Comparison of ENCODE assay signal across 8 cellular contexts in the genomic region with DNA sequence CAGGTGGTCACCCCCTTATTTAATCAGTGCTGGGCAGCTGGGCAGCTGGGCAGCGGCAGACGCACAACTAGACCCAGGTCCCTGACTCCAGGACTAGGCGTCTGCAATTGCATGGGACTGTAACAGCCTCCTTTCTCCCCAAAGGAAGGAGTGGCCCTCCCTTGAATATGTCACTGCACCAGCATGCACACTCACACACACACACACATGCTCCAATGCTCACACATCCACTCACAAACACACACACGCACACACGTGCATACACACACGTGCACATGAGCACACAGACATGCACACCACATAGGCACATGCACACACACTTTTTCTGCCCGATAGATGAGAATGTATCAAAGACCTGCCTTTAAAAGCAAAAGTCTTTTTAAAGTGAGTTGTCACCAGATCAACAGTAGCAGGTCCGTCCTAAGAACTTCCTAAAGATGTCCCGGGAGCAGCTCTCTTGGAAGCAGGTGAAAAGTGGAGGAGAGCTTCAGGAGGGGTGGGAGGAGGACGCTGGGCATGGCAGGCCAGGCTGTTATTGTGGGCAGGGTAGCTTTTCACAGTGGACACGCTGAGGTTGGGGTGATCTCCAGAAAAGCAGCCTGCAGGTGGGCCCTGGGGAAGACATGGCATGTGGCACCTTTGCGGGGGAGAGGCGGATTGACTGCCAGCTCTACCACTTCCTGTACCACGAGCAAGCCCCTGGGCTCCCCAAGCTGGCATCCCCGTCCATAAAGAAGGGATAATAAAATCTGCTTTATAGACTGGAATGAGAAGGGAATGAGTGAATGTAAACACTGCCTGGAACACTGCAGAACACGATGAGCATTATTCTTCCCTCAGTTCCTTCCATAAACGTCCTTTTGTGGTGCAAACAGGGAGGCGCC. TPM values are rescaled to one million over a fixed set of nuclear protein-coding genes. Genes with fewer than 3 reads are reported as not detected.
DNase-seq lines count a peak whose midpoint lies in the region; ATAC-seq, FAIRE-seq and TF ChIP-seq lines count a peak whose summit lies in the region.

No MANE protein-coding gene starts in this region.

- 60 to 71% (median 64%) methylated on average over 18 of the region's 18 CpGs for WGBS in ovary, 3 donors

- no peak overlapping the region for H2AFZ ChIP-seq in OCI-LY3 (ENCODE audit: low read depth, low read length)

- no peaks in the 10 kb centered on the region for H3K79me2 ChIP-seq in OCI-LY3 (ENCODE audit: low read length)

- no peaks in the 10 kb centered on the region for H4K20me1 ChIP-seq in OCI-LY3 (ENCODE audit: insufficient read depth, low read length)

- POLR2A ChIA-PET in CD8-positive, alpha-beta T cell (lab: Charles Lee): interaction anchor here (1.2 to 3.1 kb wide), 3 partner anchors 29 to 92 kb away, joined by 4 to 17 read pairs (median 5); no protein-coding TSS in a partner anchor

- H3K27ac ChIP-seq in CD8-positive, alpha-beta T cell (ENCODE audit: low read depth, low read length): no peak overlapping the region
- H3K27ac ChIP-seq in OCI-LY3 (ENCODE audit: low read length) (no peak overlapping the region), ovary (no peak overlapping the region)

- no peak for TF ChIP-seq POLR2A in ovary (IDR thresholded peaks at IDR 0.05)

- H3K9ac ChIP-seq in OCI-LY3 (ENCODE audit: low read length): no peak overlapping the region

- H3K36me3 Mint-ChIP-seq in CD8-positive, alpha-beta T cell: no peaks in the 10 kb centered on the region
- H3K36me3 Mint-ChIP-seq in endothelial cell (ENCODE audit: low read depth, unreplicated experiment): peaks cover 14% of the 10 kb centered on the region

- no peaks in the 10 kb centered on the region for H3K27me3 ChIP-seq in CD8-positive, alpha-beta T cell (ENCODE audit: insufficient read depth, low read length)
- H3K27me3 ChIP-seq in OCI-LY3 (ENCODE audit: low read depth, low read length) (peaks cover 40% of the 10 kb centered on the region), ovary (no peaks in the 10 kb centered on the region)

- H3K9me3 ChIP-seq in CD8-positive, alpha-beta T cell (ENCODE audit: low read length): no peaks in the 10 kb centered on the region
- no peaks in the 10 kb centered on the region for H3K9me3 ChIP-seq in OCI-LY3 (ENCODE audit: insufficient read depth, low read length)
- H3K9me3 ChIP-seq in ovary: no peaks in the 10 kb centered on the region

- peaks cover 24% of the 10 kb centered on the region for H3K4me1 ChIP-seq in CD8-positive, alpha-beta T cell (ENCODE audit: insufficient read depth, low read length)
- H3K4me1 ChIP-seq in OCI-LY3 (ENCODE audit: low read length): peaks cover 25% of the 10 kb centered on the region
- H3K4me1 ChIP-seq in ovary (ENCODE audit: insufficient read depth): peaks cover 2% of the 10 kb centered on the region

- peak overlapping the region; percentile 68 for H3K4me3 ChIP-seq in CD8-positive, alpha-beta T cell (ENCODE audit: low read depth, low read length)
- H3K4me3 ChIP-seq in OCI-LY3 (ENCODE audit: low read length) (peak overlapping the region; percentile 64), ovary (peak overlapping the region; percentile 42)

- ATAC-seq in CD8-positive, alpha-beta T cell: peak; percentile 43
- ATAC-seq in GM19463 (IDR thresholded peaks at IDR 0.05; ENCODE audit: unreplicated experiment) (no peak), GM21576 (IDR thresholded peaks at IDR 0.05; ENCODE audit: unreplicated experiment) (no peak)

- H3K4me3 Mint-ChIP-seq in CD8-positive, alpha-beta T cell: peak overlapping the region; percentile 77
- H3K4me3 Mint-ChIP-seq in endothelial cell (ENCODE audit: unreplicated experiment): peak overlapping the region; percentile 89

- H3K9me3 Mint-ChIP-seq in CD8-positive, alpha-beta T cell: no peaks in the 10 kb centered on the region
- H3K9me3 Mint-ChIP-seq in endothelial cell (ENCODE audit: unreplicated experiment): no peaks in the 10 kb centered on the region

- DNase-seq in CD8-positive, alpha-beta T cell: peak in 1 of 7 experiments; percentile 43
- DNase-seq in endothelial cell (ENCODE audit: low spot score): no peak
- no peak for DNase-seq in ovary
- no peak for DNase-seq in NCI-H1436 treated with DMSO at 0.1 percent for 48 hours (lab: John Stamatoyannopoulos, UW)
- no peak for DNase-seq in D721Med (ENCODE audit: insufficient read length, low spot score)

- H3K27me3 Mint-ChIP-seq in CD8-positive, alpha-beta T cell (ENCODE audit: low read depth): no peaks in the 10 kb centered on the region
- H3K27me3 Mint-ChIP-seq in endothelial cell (ENCODE audit: unreplicated experiment): peaks cover 22% of the 10 kb centered on the region

- peak overlapping the region; percentile 50 for H3K4me2 ChIP-seq in OCI-LY3 (ENCODE audit: low read length)

- intact Hi-C loops in CD8-positive, alpha-beta T cell (cut with DNase I, micrococcal nuclease): loop anchor here (1.0 to 2.0 kb wide), 3 partner anchors 30 to 178 kb away; no protein-coding TSS in a partner anchor
- intact Hi-C loops in ovary (cut with DNase I): loop anchor here in 1 of 4 donors (10.0 kb wide), 1 partner anchor 160 kb away; no protein-coding TSS in a partner anchor

- H3K36me3 ChIP-seq in CD8-positive, alpha-beta T cell (ENCODE audit: insufficient read depth, low read length): no peaks in the 10 kb centered on the region
- H3K36me3 ChIP-seq in OCI-LY3 (replicated peaks; ENCODE audit: low read depth, low read length) (no peaks in the 10 kb centered on the region), ovary (no peaks in the 10 kb centered on the region)

- no peak for TF ChIP-seq EP300 in ovary (IDR thresholded peaks at IDR 0.05)

- H3K4me1 Mint-ChIP-seq in CD8-positive, alpha-beta T cell (ENCODE audit: low read depth): peaks cover 29% of the 10 kb centered on the region
- H3K4me1 Mint-ChIP-seq in endothelial cell (ENCODE audit: unreplicated experiment): peaks cover 25% of the 10 kb centered on the region

- peak overlapping the region; percentile 62 for H3K27ac Mint-ChIP-seq in CD8-positive, alpha-beta T cell
- peak overlapping the region; percentile 2 for H3K27ac Mint-ChIP-seq in endothelial cell (ENCODE audit: unreplicated experiment)

- no peak for TF ChIP-seq CTCF in CD8-positive, alpha-beta T cell (IDR thresholded peaks at IDR 0.05)
- TF ChIP-seq CTCF in OCI-LY3 (IDR thresholded peaks at IDR 0.05; ENCODE audit: low read depth, low read length) (no peak), endothelial cell (IDR thresholded peaks at IDR 0.05; ENCODE audit: unreplicated experiment) (no peak), ovary (IDR thresholded peaks at IDR 0.05) (no peak), D721Med (IDR thresholded peaks at IDR 0.05; ENCODE audit: insufficient read depth, missing control alignments) (no peak)

- FAIRE-seq in D721Med (lab: Jason Lieb, UNC): no peak

- CTCF ChIA-PET in CD8-positive, alpha-beta T cell (lab: Charles Lee): interaction anchor here (0.8 to 3.8 kb wide), 6 partner anchors 17 to 174 kb away, joined by 3 to 40 read pairs (median 3); no protein-coding TSS in a partner anchor

RNA-seq across cellular contexts. Expression of gene PDE9A, which starts 1.7 kb away (rescaled TPM):
- 10 to 100 TPM; 11.2 to 12.2 TPM for total RNA-seq in CD8-positive, alpha-beta T cell
- total RNA-seq in endothelial cell (ENCODE audit: unreplicated experiment) (20.7 TPM), ovary (10 to 100 TPM in 2 of 7 donors, 1 to 10 TPM in 5; 3.9 to 11.3 (median 6.9) TPM)
- 1 to 10 TPM; 5.6 to 8.0 TPM for polyA plus RNA-seq in ovary
